ENCODE assay signal across 8 cellular contexts in the genomic region with DNA sequence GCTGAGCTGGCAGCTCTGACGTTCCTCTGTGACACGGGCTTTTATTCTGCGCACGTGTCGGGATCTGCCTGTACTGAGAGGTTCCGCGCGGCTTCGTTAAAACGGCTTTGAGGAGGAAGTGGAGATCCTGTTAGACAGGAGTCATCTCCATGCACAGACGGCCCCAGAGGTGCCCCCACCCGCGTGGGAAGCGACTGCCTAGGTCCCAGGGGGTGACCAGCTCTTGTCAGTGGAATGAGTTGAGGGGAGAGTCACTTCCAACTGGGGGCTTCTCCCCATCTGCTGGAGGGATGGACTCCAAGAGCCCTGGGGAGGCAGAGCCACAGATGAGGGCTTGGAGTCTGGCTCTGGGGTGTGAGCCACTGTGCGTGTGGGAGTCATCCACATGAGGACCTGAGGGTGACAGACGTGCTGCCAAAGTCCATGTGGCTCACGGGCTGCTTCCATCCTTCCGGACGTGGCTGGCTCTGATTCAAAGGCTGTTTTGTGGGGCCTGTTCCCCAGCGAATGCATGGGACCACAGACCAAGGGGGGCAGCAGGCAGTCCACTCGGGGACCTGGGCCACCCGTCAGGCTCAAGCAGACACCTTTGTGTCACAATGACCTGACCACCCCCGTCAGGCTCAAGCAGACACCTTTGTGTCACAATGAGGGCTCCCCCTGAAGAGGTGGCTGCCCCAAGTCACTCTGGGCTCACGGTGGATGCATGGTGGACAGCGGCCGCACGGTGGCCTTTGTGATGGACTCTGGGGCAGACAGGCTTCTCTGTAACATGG. TPM values are rescaled to one million over a fixed set of nuclear protein-coding genes. Genes with fewer than 3 reads are reported as not detected.
DNase-seq lines count a peak whose midpoint lies in the region; ATAC-seq, FAIRE-seq and TF ChIP-seq lines count a peak whose summit lies in the region.

No MANE protein-coding gene starts in this region.

- peak overlapping the region; percentile 51; the same call in 1 of the 2 replicates for H3K4me2 ChIP-seq in OCI-LY1 (ENCODE audit: low read length)

- H3F3A ChIP-seq in OCI-LY1 (ENCODE audit: insufficient read depth, low read length) = no peaks in the 10 kb centered on the region

- WGBS in small intestine, 3 donors = 21 to 35% (median 27%) methylated on average over 27 of the region's 27 CpGs

- no peak for TF ChIP-seq CTCF in OCI-LY1 (IDR thresholded peaks at IDR 0.05; ENCODE audit: low read length)

- peak overlapping the region; percentile 33 to 85 for H3K27ac Mint-ChIP-seq in activated naive CD4-positive, alpha-beta T cell treated with anti-CD3 and anti-CD28 coated beads, Interleukin-2, amount 50 U/mL, for 72 hours

- DNase-seq in ELR (ENCODE audit: low read depth) (peak; percentile 65), small intestine (peak; percentile 80), NCI-H1417 (lab: John Stamatoyannopoulos, UW) (no peak), NCI-H146 treated with DMSO at 0.1 percent for 48 hours (lab: John Stamatoyannopoulos, UW; ENCODE audit: unreplicated experiment) (no peak), amniotic stem cell (lab: John Stamatoyannopoulos, UW) (no peak)
- DNase-seq in activated naive CD4-positive, alpha-beta T cell treated with anti-CD3 and anti-CD28 coated beads, Interleukin-2, amount 50 U/mL, for 72 hours (ENCODE audit: low spot score in 2 of 2) = peak in 1 of 2 donors; percentile 45

- no peaks in the 10 kb centered on the region for H4K20me1 ChIP-seq in OCI-LY1 (ENCODE audit: insufficient read depth, low read length)

- peaks cover 3% of the 10 kb centered on the region; the same call in 1 of the 2 replicates for H3K27me3 ChIP-seq in OCI-LY1 (ENCODE audit: insufficient read depth, low read length)
- no peaks in the 10 kb centered on the region for H3K27me3 ChIP-seq in iPS-18a (ENCODE audit: control insufficient read depth, insufficient read depth, low read length)
- H3K27me3 ChIP-seq in small intestine (ENCODE audit: control insufficient read depth in 2 of 2, insufficient read depth in 2 of 2, low read length in 2 of 2) = no peaks in the 10 kb centered on the region

- H3K4me3 ChIP-seq in OCI-LY1 (ENCODE audit: low read depth, low read length, poor library complexity, severe bottlenecking) = no peak overlapping the region
- H3K4me3 ChIP-seq in iPS-18a (ENCODE audit: low read length) = peak overlapping the region; percentile 48
- H3K4me3 ChIP-seq in small intestine (ENCODE audit: low read depth in 1 of 2, low read length in 2 of 2) = no peak overlapping the region

- H3K27ac ChIP-seq in OCI-LY1 (ENCODE audit: low read depth, low read length, poor library complexity, severe bottlenecking) (no peak overlapping the region), iPS-18a (ENCODE audit: low read length) (no peak overlapping the region), small intestine (ENCODE audit: low read depth in 1 of 2, low read length in 1 of 2) (peak overlapping the region in 1 of 2 donors; percentile 51)

- ATAC-seq in activated naive CD4-positive, alpha-beta T cell treated with anti-CD3 and anti-CD28 coated beads, Interleukin-2, amount 50 U/mL, for 72 hours = peak; percentile 55 to 71

- H3K9me3 Mint-ChIP-seq in activated naive CD4-positive, alpha-beta T cell treated with anti-CD3 and anti-CD28 coated beads, Interleukin-2, amount 50 U/mL, for 72 hours = no peaks in the 10 kb centered on the region

- FAIRE-seq in small intestine (lab: Jason Lieb, UNC) = no peak

- H3K4me1 ChIP-seq in OCI-LY1 (ENCODE audit: insufficient read depth, low read length, severe bottlenecking) = peaks cover 12% of the 10 kb centered on the region
- peaks cover 3% of the 10 kb centered on the region for H3K4me1 ChIP-seq in iPS-18a (ENCODE audit: control insufficient read depth, low read depth, low read length)
- H3K4me1 ChIP-seq in small intestine (ENCODE audit: control insufficient read depth in 2 of 2, insufficient read depth in 1 of 2, low read depth in 1 of 2, low read length in 1 of 2) = peaks cover 7% of the 10 kb centered on the region in 2 donors

- H2AFZ ChIP-seq in OCI-LY1 (ENCODE audit: low read length) = no peak overlapping the region

- H3K9me3 ChIP-seq in OCI-LY1 (ENCODE audit: low read length) (no peaks in the 10 kb centered on the region), iPS-18a (ENCODE audit: control insufficient read depth, low read depth, low read length) (no peaks in the 10 kb centered on the region), small intestine (ENCODE audit: control insufficient read depth, low read depth) (no peaks in the 10 kb centered on the region)

- H3K36me3 ChIP-seq in OCI-LY1 (ENCODE audit: insufficient read depth, low read length) (peaks cover 26% of the 10 kb centered on the region), iPS-18a (ENCODE audit: control insufficient read depth, low read depth, low read length) (peaks cover 25% of the 10 kb centered on the region), small intestine (ENCODE audit: control insufficient read depth in 2 of 2, insufficient read depth in 2 of 2, low read length in 2 of 2) (peaks cover 2% of the 10 kb centered on the region in 2 donors)

- H3K9me2 ChIP-seq in OCI-LY1 (ENCODE audit: low read depth, low read length) = no peaks in the 10 kb centered on the region

- H3K36me3 Mint-ChIP-seq in activated naive CD4-positive, alpha-beta T cell treated with anti-CD3 and anti-CD28 coated beads, Interleukin-2, amount 50 U/mL, for 72 hours = peaks cover 5 to 9% of the 10 kb centered on the region in 2 donors

- no peaks in the 10 kb centered on the region for H3K79me2 ChIP-seq in OCI-LY1 (ENCODE audit: insufficient read depth, low read length)

- no peak overlapping the region for H3K9ac ChIP-seq in OCI-LY1 (ENCODE audit: low read length)
- no peak overlapping the region for H3K9ac ChIP-seq in iPS-18a (ENCODE audit: low read length)

RNA-seq across cellular contexts. Expression of gene PTTG1IP, which starts 26.8 kb away (rescaled TPM):
- 10 to 100 TPM; 61.7 to 99.8 TPM for total RNA-seq in activated naive CD4-positive, alpha-beta T cell treated with anti-CD3 and anti-CD28 coated beads, Interleukin-2, amount 50 U/mL, for 72 hours
- polyA plus RNA-seq in small intestine = 100 to 1,000 TPM; 116 to 128 (median 128) TPM

RNA-seq across cellular contexts. Expression of gene SUMO3, which starts 28.8 kb away (rescaled TPM):
- total RNA-seq in activated naive CD4-positive, alpha-beta T cell treated with anti-CD3 and anti-CD28 coated beads, Interleukin-2, amount 50 U/mL, for 72 hours = 10 to 100 TPM; 72.8 to 81.2 TPM
- polyA plus RNA-seq in small intestine = 10 to 100 TPM; 70.8 to 78.6 (median 76.0) TPM

RNA-seq across cellular contexts. Expression of gene UBE2G2, which starts 45.1 kb away (rescaled TPM):
- total RNA-seq in activated naive CD4-positive, alpha-beta T cell treated with anti-CD3 and anti-CD28 coated beads, Interleukin-2, amount 50 U/mL, for 72 hours = 100 to 1,000 TPM; 114 to 126 TPM
- 10 to 100 TPM; 30.0 to 40.5 (median 37.0) TPM for polyA plus RNA-seq in small intestine

Comparison
In these comparisons a context has a peak if more than half of its experiments do, and no peak if none do; other contexts are left out.
1. DNase-seq: peak in ELR (single experiment) and small intestine (single experiment); none in NCI-H1417 (0 of 3), NCI-H146 treated with DMSO at 0.1 percent for 48 hours (single experiment) and amniotic stem cell (single experiment).